ENCODE assay signal across 15 cellular contexts in the genomic region with DNA sequence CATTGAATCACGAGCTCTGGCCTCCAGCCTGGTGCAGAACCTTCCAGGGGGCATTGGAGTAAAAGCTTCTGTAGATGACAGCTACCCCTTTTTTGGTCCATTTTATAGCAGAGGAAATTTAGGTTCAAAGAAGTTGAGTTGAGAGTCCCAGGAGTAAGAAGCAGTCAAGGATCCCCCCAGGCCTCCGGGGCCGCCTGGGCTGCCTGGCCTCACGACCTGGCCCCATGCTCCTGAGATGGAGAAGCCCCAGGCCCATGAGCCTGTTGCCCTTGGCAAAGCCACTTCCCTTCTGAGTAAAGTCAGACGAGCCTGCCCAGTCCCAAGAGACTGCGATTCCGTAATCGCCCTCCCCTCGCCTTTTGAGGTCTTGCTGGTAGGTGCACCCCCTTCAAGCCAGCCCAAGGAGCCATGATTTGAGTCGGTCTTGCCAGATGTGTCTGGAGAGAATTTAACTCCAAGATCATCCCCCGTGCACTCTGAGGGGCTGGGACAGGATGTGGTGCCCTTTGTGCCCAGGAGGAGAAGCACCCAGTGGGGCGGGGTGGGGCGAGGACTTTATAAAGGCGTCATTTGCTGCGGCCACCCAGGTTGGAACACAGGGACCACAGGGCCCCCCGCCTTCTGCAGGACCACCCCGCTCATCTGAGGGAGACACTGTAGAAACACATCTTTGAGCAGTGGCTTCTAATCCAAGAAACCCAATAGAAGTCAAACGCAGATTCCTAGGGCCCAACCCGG. TPM values are rescaled to one million over a fixed set of nuclear protein-coding genes. Genes with fewer than 3 reads are reported as not detected.
A peak's percentile ranks its signal among the peaks of the same experiment; 100 is the strongest.
DNase-seq lines count a peak whose midpoint lies in the region; ATAC-seq and TF ChIP-seq lines count a peak whose summit lies in the region.
"Had no signal": no experiment of that assay in that cellular context is flagged by ENCODE, and none has a peak within 500 bp of the region (broad histone marks: within the 10 kb centered on the region; RNA-seq: fewer than 3 reads in every experiment).

No MANE protein-coding gene starts in this region.

- H3K27me3 ChIP-seq in WERI-Rb-1 (ENCODE audit: insufficient read depth, low read depth, severe bottlenecking) = no peaks in the 10 kb centered on the region

- H3K27ac ChIP-seq in WERI-Rb-1 = no peak overlapping the region
- H3K27ac ChIP-seq: KMS-11, SK-N-MC had no signal

- peaks cover 43% of the 10 kb centered on the region for H3K4me1 Mint-ChIP-seq in activated T-helper 1 cell treated with anti-CD3 and anti-CD28 coated beads, Interleukin-12 subunit alpha, Interleukin-12 subunit beta, Interleukin-2, Interleukin-4 antibody, amounts not matched to agents 30 ng/mL and 10 ng/mL and 1 ng/mL, durations not matched to agents 14 hours and 24 hours and 36 hours (ENCODE audit: low read depth)
- peaks cover 40% of the 10 kb centered on the region for H3K4me1 Mint-ChIP-seq in stimulated activated effector memory CD8-positive, alpha-beta T cell treated with anti-CD3 and anti-CD28 coated beads, Interleukin-12 subunit alpha, Interleukin-12 subunit beta, amount 100 ng/mL, for 72 hours

- TF ChIP-seq CTCF in NB4 (IDR thresholded peaks at IDR 0.05; ENCODE audit: low read depth, low read length) (no peak), WERI-Rb-1 (IDR thresholded peaks at IDR 0.05; ENCODE audit: low read depth, low read length) (no peak)

- no peaks in the 10 kb centered on the region for H3K9me3 Mint-ChIP-seq in activated T-helper 1 cell treated with anti-CD3 and anti-CD28 coated beads, Interleukin-12 subunit alpha, Interleukin-12 subunit beta, Interleukin-2, Interleukin-4 antibody, amounts not matched to agents 30 ng/mL and 10 ng/mL and 1 ng/mL, durations not matched to agents 14 hours and 24 hours and 36 hours
- no peaks in the 10 kb centered on the region for H3K9me3 Mint-ChIP-seq in stimulated activated effector memory CD8-positive, alpha-beta T cell treated with anti-CD3 and anti-CD28 coated beads, Interleukin-12 subunit alpha, Interleukin-12 subunit beta, amount 100 ng/mL, for 72 hours

- H3K27ac Mint-ChIP-seq in activated T-helper 1 cell treated with anti-CD3 and anti-CD28 coated beads, Interleukin-12 subunit alpha, Interleukin-12 subunit beta, Interleukin-2, Interleukin-4 antibody, amounts not matched to agents 30 ng/mL and 10 ng/mL and 1 ng/mL, durations not matched to agents 14 hours and 24 hours and 36 hours = peak overlapping the region; percentile 97
- H3K27ac Mint-ChIP-seq in stimulated activated effector memory CD8-positive, alpha-beta T cell treated with anti-CD3 and anti-CD28 coated beads, Interleukin-12 subunit alpha, Interleukin-12 subunit beta, amount 100 ng/mL, for 72 hours = peak overlapping the region; percentile 74

- H3K4me3 ChIP-seq in NB4 (ENCODE audit: low read depth, low read length) (peak overlapping the region; percentile 89), WERI-Rb-1 (ENCODE audit: low read depth, low read length) (no peak overlapping the region)
- H3K4me3 ChIP-seq: SK-N-MC had no signal

- H3K36me3 Mint-ChIP-seq in activated T-helper 1 cell treated with anti-CD3 and anti-CD28 coated beads, Interleukin-12 subunit alpha, Interleukin-12 subunit beta, Interleukin-2, Interleukin-4 antibody, amounts not matched to agents 30 ng/mL and 10 ng/mL and 1 ng/mL, durations not matched to agents 14 hours and 24 hours and 36 hours (ENCODE audit: low read depth) = no peaks in the 10 kb centered on the region
- no peaks in the 10 kb centered on the region for H3K36me3 Mint-ChIP-seq in stimulated activated effector memory CD8-positive, alpha-beta T cell treated with anti-CD3 and anti-CD28 coated beads, Interleukin-12 subunit alpha, Interleukin-12 subunit beta, amount 100 ng/mL, for 72 hours

- no peaks in the 10 kb centered on the region for H3K27me3 Mint-ChIP-seq in activated T-helper 1 cell treated with anti-CD3 and anti-CD28 coated beads, Interleukin-12 subunit alpha, Interleukin-12 subunit beta, Interleukin-2, Interleukin-4 antibody, amounts not matched to agents 30 ng/mL and 10 ng/mL and 1 ng/mL, durations not matched to agents 14 hours and 24 hours and 36 hours (ENCODE audit: insufficient read depth)

- intact Hi-C loops in activated T-helper 1 cell treated with anti-CD3 and anti-CD28 coated beads, Interleukin-12 subunit alpha, Interleukin-12 subunit beta, Interleukin-2, Interleukin-4 antibody, amounts not matched to agents 30 ng/mL and 10 ng/mL and 1 ng/mL, durations not matched to agents 14 hours and 24 hours and 36 hours (cut with micrococcal nuclease) = loop anchor here (1.0 to 5.0 kb wide), 6 partner anchors 29 to 449 kb away; no protein-coding TSS in a partner anchor

- peak overlapping the region; percentile 79 for H3K4me3 Mint-ChIP-seq in activated T-helper 1 cell treated with anti-CD3 and anti-CD28 coated beads, Interleukin-12 subunit alpha, Interleukin-12 subunit beta, Interleukin-2, Interleukin-4 antibody, amounts not matched to agents 30 ng/mL and 10 ng/mL and 1 ng/mL, durations not matched to agents 14 hours and 24 hours and 36 hours
- H3K4me3 Mint-ChIP-seq in stimulated activated effector memory CD8-positive, alpha-beta T cell treated with anti-CD3 and anti-CD28 coated beads, Interleukin-12 subunit alpha, Interleukin-12 subunit beta, amount 100 ng/mL, for 72 hours = peak overlapping the region; percentile 67

- ATAC-seq in stimulated activated effector memory CD8-positive, alpha-beta T cell treated with anti-CD3 and anti-CD28 coated beads, Interleukin-12 subunit alpha, Interleukin-12 subunit beta, amount 100 ng/mL, for 72 hours = peak; percentile 2

- DNase-seq in activated gamma-delta T cell treated with Interleukin-2 at 50 U/mL for 16 hours (peak; percentile 46), activated gamma-delta T cell (lab: John Stamatoyannopoulos, UW) (no peak), NB4 (ENCODE audit: low read depth) (peak; percentile 98), SHP77 (lab: John Stamatoyannopoulos, UW) (no peak), WERI-Rb-1 (no peak)
- peak; percentile 2 for DNase-seq in activated T-helper 1 cell treated with anti-CD3 and anti-CD28 coated beads, Interleukin-12 subunit alpha, Interleukin-12 subunit beta, Interleukin-2, Interleukin-4 antibody, amounts not matched to agents 30 ng/mL and 10 ng/mL and 1 ng/mL, durations not matched to agents 14 hours and 24 hours and 36 hours (ENCODE audit: low spot score)
- no peak for DNase-seq in stimulated activated effector memory CD8-positive, alpha-beta T cell treated with anti-CD3 and anti-CD28 coated beads, Interleukin-12 subunit alpha, Interleukin-12 subunit beta, amount 100 ng/mL, for 72 hours (ENCODE audit: low spot score in 2 of 2)
- no peak for DNase-seq in NK-92 treated with Interleukin-12 subunit alpha and Interleukin-12 subunit beta, amount 100 ng/mL, for 24 hours (lab: John Stamatoyannopoulos, UW)
- DNase-seq: COR-L47, foreskin melanocyte, NCI-H2107, NCI-H524 treated with DMSO at 0.1 percent for 48 hours, retina had no signal

- no peaks in the 10 kb centered on the region for H3K9me3 ChIP-seq in WERI-Rb-1 (ENCODE audit: severe bottlenecking)

- peaks cover 81% of the 10 kb centered on the region for H3K36me3 ChIP-seq in WERI-Rb-1

- peak; percentile 33 for TF ChIP-seq POLR2A in NB4 (IDR thresholded peaks at IDR 0.05; ENCODE audit: extremely low read depth, insufficient read length)

RNA-seq across cellular contexts. Expression of a gene that starts 30.1 kb away (rescaled TPM):
- total RNA-seq in activated T-helper 1 cell treated with anti-CD3 and anti-CD28 coated beads, Interleukin-12 subunit alpha, Interleukin-12 subunit beta, Interleukin-2, Interleukin-4 antibody, amounts not matched to agents 30 ng/mL and 10 ng/mL and 1 ng/mL, durations not matched to agents 14 hours and 24 hours and 36 hours = 9.6 and 9.7 TPM in 2 replicates

Comparison
In these comparisons a context has a peak if more than half of its experiments do, and no peak if none do; other contexts are left out.
1. DNase-seq: peak in activated gamma-delta T cell treated with Interleukin-2 at 50 U/mL for 16 hours (single experiment), NB4 (single experiment) and activated T-helper 1 cell treated with anti-CD3 and anti-CD28 coated beads, Interleukin-12 subunit alpha, Interleukin-12 subunit beta, Interleukin-2, Interleukin-4 antibody, amounts not matched to agents 30 ng/mL and 10 ng/mL and 1 ng/mL, durations not matched to agents 14 hours and 24 hours and 36 hours (single experiment); none in activated gamma-delta T cell (single experiment), stimulated activated effector memory CD8-positive, alpha-beta T cell treated with anti-CD3 and anti-CD28 coated beads, Interleukin-12 subunit alpha, Interleukin-12 subunit beta, amount 100 ng/mL, for 72 hours (0 of 2), SHP77 (0 of 2), WERI-Rb-1 (single experiment) and NK-92 treated with Interleukin-12 subunit alpha and Interleukin-12 subunit beta, amount 100 ng/mL, for 24 hours (single experiment).